In genomic region chr11:77994434-77995362, GRCh38 we compare ENCODE assay signal across 2 cellular contexts.
TF ChIP-seq lines count a peak whose summit lies in the region.

TSS of gene INTS4 (minus strand) at chr11:77994668. CDS start at chr11:77994643, 25 bp downstream.

TF ChIP-seq in IMR-90, 13 proteins besides CTCF, POLR2A, EP300 and RAD21 (continued from another document):
- TF ChIP-seq RCOR1 (IDR thresholded peaks at IDR 0.05; ENCODE audit: insufficient replicate concordance, low read length) = no peak
- TF ChIP-seq MAZ (IDR thresholded peaks at IDR 0.05; ENCODE audit: borderline replicate concordance, low read depth, low read length) = peak; percentile 82
- TF ChIP-seq BHLHE40 (IDR thresholded peaks at IDR 0.05; ENCODE audit: low read depth, low read length) = peak; percentile 52; the same call in 1 of the 2 replicates
- TF ChIP-seq ELK1 (IDR thresholded peaks at IDR 0.05; ENCODE audit: borderline replicate concordance, low read depth, low read length) = no peak
- peak; percentile 6; the same call in 1 of the 2 replicates for TF ChIP-seq FOS (IDR thresholded peaks at IDR 0.05; ENCODE audit: low read depth, low read length)
TF ChIP-seq in IMR-90: peak in this region for 5.

TF ChIP-seq in endothelial cell of umbilical vein, 7 proteins besides CTCF, POLR2A, EP300 and RAD21 (continued from another document):
- peak; percentile 57 for TF ChIP-seq MAX (IDR thresholded peaks at IDR 0.05; ENCODE audit: insufficient read depth, insufficient read length)
